In the genomic region with DNA sequence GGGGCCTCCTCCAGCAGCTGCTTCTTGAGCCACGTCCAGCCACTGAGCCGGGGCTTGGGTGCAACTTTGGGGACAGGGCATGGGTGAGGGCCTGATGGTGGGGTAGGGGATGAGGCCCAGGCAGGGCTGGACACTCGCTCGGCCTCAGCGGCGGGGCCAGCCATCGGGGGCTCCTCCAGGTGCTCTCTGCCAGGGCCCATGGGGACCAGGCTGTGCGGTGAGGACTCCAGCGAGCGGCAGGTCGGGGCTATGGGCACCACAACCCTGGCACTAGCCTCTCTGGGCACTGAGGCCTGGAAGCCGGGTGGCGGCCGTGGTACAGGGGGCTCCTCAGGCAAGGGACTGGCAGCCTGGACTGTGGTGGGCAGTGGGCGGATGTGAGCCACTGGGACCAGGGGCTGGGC, we compare ENCODE assay signal across 15 cellular contexts. TPM values are rescaled to one million over a fixed set of nuclear protein-coding genes. Genes with fewer than 3 reads are reported as not detected.
DNase-seq lines count a peak whose midpoint lies in the region; ATAC-seq and TF ChIP-seq lines count a peak whose summit lies in the region.
"Had no signal": no experiment of that assay in that cellular context is flagged by ENCODE, and none has a peak within 500 bp of the region (broad histone marks: within the 10 kb centered on the region; RNA-seq: fewer than 3 reads in every experiment).

No MANE protein-coding gene starts in this region.

- peak overlapping the region; percentile 86 for H3K27ac Mint-ChIP-seq in activated naive CD8-positive, alpha-beta T cell
- H3K27ac Mint-ChIP-seq in glutamatergic neuron (ENCODE audit: unreplicated experiment): no peak overlapping the region

- H3K27me3 ChIP-seq in BLaER1 treated with 17β-estradiol and CSF1 and Interleukin-3, amounts not matched to agents 10 nM and 100 nM: peaks cover 0 to 6% (median 0%) of the 10 kb centered on the region in 11 experiments; a peak in 3 of 22 replicates
- no peaks in the 10 kb centered on the region for H3K27me3 ChIP-seq in DND-41 (ENCODE audit: insufficient read depth, low read length, poor library complexity)
- no peaks in the 10 kb centered on the region for H3K27me3 ChIP-seq in osteoblast (ENCODE audit: insufficient read depth, low read length)

- peaks cover 37% of the 10 kb centered on the region for H3K4me1 Mint-ChIP-seq in activated naive CD8-positive, alpha-beta T cell (ENCODE audit: low read depth)
- H3K4me1 Mint-ChIP-seq in glutamatergic neuron (ENCODE audit: low read depth, unreplicated experiment): no peaks in the 10 kb centered on the region

- no peaks in the 10 kb centered on the region for H3K27me3 Mint-ChIP-seq in activated naive CD8-positive, alpha-beta T cell
- no peaks in the 10 kb centered on the region for H3K27me3 Mint-ChIP-seq in glutamatergic neuron (ENCODE audit: unreplicated experiment)

- peak overlapping the region; percentile 80 for H3K4me3 Mint-ChIP-seq in activated naive CD8-positive, alpha-beta T cell
- no peak overlapping the region for H3K4me3 Mint-ChIP-seq in glutamatergic neuron (ENCODE audit: unreplicated experiment)

- peak overlapping the region in 8 of 10 experiments; percentile 51 to 69 (median 58); a peak in 16 of 20 replicates for H3K4me3 ChIP-seq in BLaER1 treated with 17β-estradiol and CSF1 and Interleukin-3, amounts not matched to agents 10 nM and 100 nM
- H3K4me3 ChIP-seq in DND-41 (ENCODE audit: low read depth in 1 of 2, low read length in 2 of 2) (peak overlapping the region; percentile 3 to 59; a peak in 3 of 4 replicates), osteoblast (ENCODE audit: insufficient read depth, low read length) (no peak overlapping the region)
- H3K4me3 ChIP-seq: thoracic aorta had no signal

- no peaks in the 10 kb centered on the region for H3K9me3 ChIP-seq in BLaER1 treated with 17β-estradiol and CSF1 and Interleukin-3, amounts not matched to agents 10 nM and 100 nM (replicated peaks in 1 of 11)
- H3K9me3 ChIP-seq in DND-41 (ENCODE audit: insufficient read depth, low read length, severe bottlenecking): no peaks in the 10 kb centered on the region
- H3K9me3 ChIP-seq in osteoblast (ENCODE audit: low read depth, low read length): no peaks in the 10 kb centered on the region
- H3K9me3 ChIP-seq: thoracic aorta had no signal

- H3K9ac ChIP-seq in BLaER1 treated with 17β-estradiol and CSF1 and Interleukin-3, amounts not matched to agents 10 nM and 100 nM: peak overlapping the region; percentile 64 to 81 (median 79); a peak in 21 of 22 replicates
- H3K9ac ChIP-seq in DND-41 (ENCODE audit: low read depth, low read length): peak overlapping the region; percentile 69

- peak overlapping the region in 10 of 11 experiments; percentile 45 to 87 (median 81); a peak in 20 of 22 replicates for H3K27ac ChIP-seq in BLaER1 treated with 17β-estradiol and CSF1 and Interleukin-3, amounts not matched to agents 10 nM and 100 nM
- H3K27ac ChIP-seq in DND-41 (ENCODE audit: low read length) (peak overlapping the region; percentile 90), osteoblast (ENCODE audit: low read depth, low read length) (no peak overlapping the region)
- H3K27ac ChIP-seq: C4-2B, thoracic aorta had no signal

- H4K20me1 ChIP-seq in BLaER1 treated with 17β-estradiol and CSF1 and Interleukin-3, amounts not matched to agents 10 nM and 100 nM: no peaks in the 10 kb centered on the region
- H4K20me1 ChIP-seq in DND-41 (ENCODE audit: insufficient read depth, low read length) (no peaks in the 10 kb centered on the region), osteoblast (ENCODE audit: insufficient read depth, low read length) (no peaks in the 10 kb centered on the region)

- H2AFZ ChIP-seq in DND-41 (ENCODE audit: low read depth, low read length) (peak overlapping the region; percentile 59; the same call in 1 of the 2 replicates), osteoblast (ENCODE audit: low read length) (no peak overlapping the region)

- H3K79me2 ChIP-seq in DND-41 (ENCODE audit: insufficient read depth, low read length) (peaks cover 7% of the 10 kb centered on the region; the same call in 1 of the 2 replicates), osteoblast (ENCODE audit: insufficient read depth, low read length) (no peaks in the 10 kb centered on the region)

- no peaks in the 10 kb centered on the region for H3K36me3 Mint-ChIP-seq in activated naive CD8-positive, alpha-beta T cell
- H3K36me3 Mint-ChIP-seq in glutamatergic neuron (ENCODE audit: unreplicated experiment): no peaks in the 10 kb centered on the region

- H3K4me2 ChIP-seq in BLaER1 treated with 17β-estradiol and CSF1 and Interleukin-3, amounts not matched to agents 10 nM and 100 nM: peak overlapping the region; percentile 77 to 100 (median 99)
- H3K4me2 ChIP-seq in DND-41 (ENCODE audit: insufficient read depth, low read length) (peak overlapping the region; percentile 83), osteoblast (ENCODE audit: insufficient read depth, low read length) (no peak overlapping the region)

- peak; percentile 31 for ATAC-seq in DND-41 (ENCODE audit: insufficient read depth, low read depth)

- TF ChIP-seq CTCF in DND-41 (IDR thresholded peaks at IDR 0.05; ENCODE audit: borderline replicate concordance, extremely low read depth, low read length, poor library complexity, severe bottlenecking): no peak
- TF ChIP-seq CTCF in osteoblast (IDR thresholded peaks at IDR 0.05; ENCODE audit: extremely low read depth, low read depth, low read length): no peak
- no peak for TF ChIP-seq CTCF in glutamatergic neuron (IDR thresholded peaks at IDR 0.05; ENCODE audit: partially characterized antibody, unreplicated experiment)

- peaks cover 0 to 15% (median 0%) of the 10 kb centered on the region in 11 experiments; a peak in 5 of 22 replicates for H3K36me3 ChIP-seq in BLaER1 treated with 17β-estradiol and CSF1 and Interleukin-3, amounts not matched to agents 10 nM and 100 nM
- H3K36me3 ChIP-seq in DND-41 (ENCODE audit: insufficient read depth, low read length) (no peaks in the 10 kb centered on the region; the same call in 1 of the 2 replicates), osteoblast (ENCODE audit: insufficient read depth, low read length) (peaks cover 5% of the 10 kb centered on the region)

- H3K4me1 ChIP-seq in BLaER1 treated with 17β-estradiol and CSF1 and Interleukin-3, amounts not matched to agents 10 nM and 100 nM: peaks cover 40 to 56% (median 51%) of the 10 kb centered on the region in 10 experiments
- H3K4me1 ChIP-seq in DND-41 (ENCODE audit: insufficient read depth, low read length): peaks cover 41% of the 10 kb centered on the region
- no peaks in the 10 kb centered on the region for H3K4me1 ChIP-seq in osteoblast (ENCODE audit: insufficient read depth, low read length)

- H3K9me3 Mint-ChIP-seq in activated naive CD8-positive, alpha-beta T cell (ENCODE audit: low read depth): no peaks in the 10 kb centered on the region
- peaks cover 1% of the 10 kb centered on the region for H3K9me3 Mint-ChIP-seq in glutamatergic neuron (ENCODE audit: unreplicated experiment)

- no peak for DNase-seq in DND-41
- DNase-seq in osteoblast (ENCODE audit: insufficient read length, low spot score, missing footprints): peak; percentile 62
- no peak for DNase-seq in NCI-H748 (lab: John Stamatoyannopoulos, UW; ENCODE audit: unreplicated experiment)
- DNase-seq in glutamatergic neuron: no peak
- no peak for DNase-seq in stimulated activated CD4-positive, alpha-beta T cell treated with anti-CD3 and anti-CD28 coated beads, Interleukin-2, amount 100 ng/mL, for 24 hours
- no peak for DNase-seq in mesenteric fat pad (ENCODE audit: low spot score)
- DNase-seq: NCI-H187 treated with DMSO at 0.1 percent for 48 hours, NCI-H524 treated with DMSO at 0.1 percent for 48 hours had no signal

RNA-seq across cellular contexts. Expression of a gene that starts 2.2 kb away (rescaled TPM):
- total RNA-seq in osteoblast: not detected in 2 replicates
- not detected for total RNA-seq in glutamatergic neuron (ENCODE audit: unreplicated experiment)
- not detected for total RNA-seq in mesenteric fat pad
- total RNA-seq: HT1080, MCF 10A, RPMI7951 had no signal

RNA-seq across cellular contexts. Expression of a gene that starts 30.0 kb away (rescaled TPM):
- total RNA-seq in osteoblast (not detected in 2 replicates), glutamatergic neuron (ENCODE audit: unreplicated experiment) (not detected), mesenteric fat pad (22.9 TPM)
- total RNA-seq: HT1080, MCF 10A, RPMI7951 had no signal

RNA-seq across cellular contexts. Expression of a gene that starts 36.6 kb away (rescaled TPM):
- total RNA-seq in osteoblast: 41.0 and 54.6 TPM in 2 replicates
- 2.5 TPM for total RNA-seq in glutamatergic neuron (ENCODE audit: unreplicated experiment)
- 46.4 TPM for total RNA-seq in mesenteric fat pad

RNA-seq across cellular contexts. Expression of a gene that starts 50.7 kb away (rescaled TPM):
- total RNA-seq in osteoblast: not detected in 2 replicates
- not detected for total RNA-seq in glutamatergic neuron (ENCODE audit: unreplicated experiment)
- 0.64 TPM for total RNA-seq in mesenteric fat pad
- total RNA-seq: HT1080, thoracic aorta had no signal

RNA-seq across cellular contexts. Expression of a gene that starts 54.7 kb away (rescaled TPM):
- 0.36 and 0.59 TPM in 2 replicates for total RNA-seq in osteoblast
- total RNA-seq in glutamatergic neuron (ENCODE audit: unreplicated experiment): not detected
- total RNA-seq in mesenteric fat pad: not detected
- total RNA-seq: HT1080, RPMI7951 had no signal

Comparison
In these comparisons a context has a peak if more than half of its experiments do, and no peak if none do; other contexts are left out.
1. RNA of a gene that starts 30.0 kb away (total RNA-seq): 22.9 TPM in mesenteric fat pad (single experiment); not detected in osteoblast and not detected in glutamatergic neuron (single experiment); every median in the first group is over 10 times any median in the second.
2. RNA of a gene that starts 36.6 kb away (total RNA-seq): 41.0 to 54.6 TPM in osteoblast and 46.4 TPM in mesenteric fat pad (single experiment); 2.5 TPM in glutamatergic neuron (single experiment); every median in the first group is over 10 times any median in the second.